In the genomic region with DNA sequence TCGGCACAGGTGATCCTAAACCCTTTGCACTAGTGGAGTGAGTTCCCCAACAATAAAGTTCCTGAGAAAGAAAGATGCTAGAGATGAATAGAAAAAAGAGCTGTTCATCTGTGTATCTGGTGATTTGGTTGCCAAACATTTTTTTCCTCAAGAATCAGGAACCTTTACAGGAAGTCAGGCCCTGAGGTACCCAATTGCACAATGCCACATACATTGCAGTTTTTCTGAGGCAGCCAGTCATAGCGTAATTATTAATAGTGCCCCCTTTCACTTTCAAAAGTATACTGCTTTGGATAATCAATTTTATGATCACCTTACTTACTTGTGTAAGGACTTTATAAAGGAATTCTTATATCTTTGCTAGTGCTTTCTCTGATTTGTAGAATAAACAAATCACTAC, we compare ENCODE assay signal across 20 cellular contexts.
"Had no signal": no experiment of that assay in that cellular context is flagged by ENCODE, and none has a peak within 500 bp of the region (broad histone marks: within the 10 kb centered on the region; RNA-seq: fewer than 3 reads in every experiment).

No MANE protein-coding gene starts in this region.

- H3K4me3 Mint-ChIP-seq: endodermal cell; naive thymus-derived CD4-positive, alpha-beta T cell; nephron progenitor cell; stimulated activated naive B cell treated with anti-CD40 and anti-IgM and Interleukin-4, amounts not matched to agents 10 μg/mL and 1 μg/mL and 100 μg/mL, for 72 hours; stimulated activated naive CD8-positive, alpha-beta T cell treated with anti-CD3 and anti-CD28 coated beads, Interleukin-15, amount 100 ng/mL, for 72 hours had no signal

- H3K4me1 Mint-ChIP-seq: naive thymus-derived CD4-positive, alpha-beta T cell; nephron progenitor cell; stimulated activated naive CD8-positive, alpha-beta T cell treated with anti-CD3 and anti-CD28 coated beads, Interleukin-15, amount 100 ng/mL, for 72 hours had no signal

- DNase-seq: effector CD4-positive, alpha-beta T cell; endodermal cell; heart left ventricle; hippocampal formation; mammary epithelial cell; naive thymus-derived CD4-positive, alpha-beta T cell; nephron progenitor cell; psoas muscle; retina; right lobe of liver; stimulated activated CD4-positive, alpha-beta T cell treated with anti-CD3 and anti-CD28 coated beads, Interleukin-15, amount 100 ng/mL, for 24 hours; stimulated activated CD4-positive, alpha-beta T cell treated with anti-CD3 and anti-CD28 coated beads, Interleukin-1b, Interleukin-23, amount 100 ng/mL, for 48 hours; stimulated activated CD4-positive, alpha-beta T cell treated with anti-CD3 and anti-CD28 coated beads, Interleukin-4, amount 100 ng/mL, for 4 hours; stimulated activated naive B cell treated with anti-CD40 and anti-IgM and Interleukin-4, amounts not matched to agents 10 μg/mL and 1 μg/mL and 100 μg/mL, for 72 hours; stimulated activated naive CD8-positive, alpha-beta T cell treated with anti-CD3 and anti-CD28 coated beads, Interleukin-15, amount 100 ng/mL, for 72 hours; testis; upper lobe of right lung had no signal

- ATAC-seq: esophagus mucosa; heart left ventricle; naive thymus-derived CD4-positive, alpha-beta T cell; psoas muscle; right lobe of liver; stimulated activated naive CD8-positive, alpha-beta T cell treated with anti-CD3 and anti-CD28 coated beads, Interleukin-15, amount 100 ng/mL, for 72 hours; upper lobe of right lung had no signal

- H3K9me3 ChIP-seq: right lobe of liver, testis had no signal

- H3K4me1 ChIP-seq: heart left ventricle, psoas muscle, right lobe of liver, testis, tibial nerve, upper lobe of right lung, vagina had no signal

- H3K27ac Mint-ChIP-seq: endodermal cell; naive thymus-derived CD4-positive, alpha-beta T cell; nephron progenitor cell; stimulated activated naive B cell treated with anti-CD40 and anti-IgM and Interleukin-4, amounts not matched to agents 10 μg/mL and 1 μg/mL and 100 μg/mL, for 72 hours; stimulated activated naive CD8-positive, alpha-beta T cell treated with anti-CD3 and anti-CD28 coated beads, Interleukin-15, amount 100 ng/mL, for 72 hours had no signal

- H3K27ac ChIP-seq: heart left ventricle, psoas muscle, right lobe of liver, testis, tibial nerve, upper lobe of right lung, vagina had no signal

- H3K27me3 ChIP-seq: right lobe of liver, testis, tibial nerve, upper lobe of right lung, vagina had no signal
